In genomic region chr20:56575157-56575556, GRCh38 we compare ENCODE assay signal across 21 cellular contexts. TPM values are rescaled to one million over a fixed set of nuclear protein-coding genes. Genes with fewer than 3 reads are reported as not detected.
DNase-seq lines count a peak whose midpoint lies in the region; ATAC-seq, FAIRE-seq and TF ChIP-seq lines count a peak whose summit lies in the region.
"Had no signal": no experiment of that assay in that cellular context is flagged by ENCODE, and none has a peak within 500 bp of the region (broad histone marks: within the 10 kb centered on the region; RNA-seq: fewer than 3 reads in every experiment).

No MANE protein-coding gene starts in this region.

- no peak for TF ChIP-seq CTCF in astrocyte (IDR thresholded peaks at IDR 0.05; ENCODE audit: insufficient read depth, low read depth, low read length)
- TF ChIP-seq CTCF in nephron progenitor cell (IDR thresholded peaks at IDR 0.05), result no peak
- TF ChIP-seq CTCF in natural killer cell (IDR thresholded peaks at IDR 0.05), result no peak
- no peak for TF ChIP-seq CTCF in SK-N-SH (IDR thresholded peaks at IDR 0.05)

- CTCF ChIA-PET in SK-N-SH (lab: Yijun Ruan, JAX), result no interaction called here

- H3K27me3 ChIP-seq in astrocyte (ENCODE audit: insufficient read depth, low read length) (peaks cover 6% of the 10 kb centered on the region), SK-N-SH (ENCODE audit: insufficient read depth) (peaks cover 35% of the 10 kb centered on the region; the same call in 1 of the 2 replicates)

- no peak for TF ChIP-seq RAD21 in SK-N-SH (IDR thresholded peaks at IDR 0.05; ENCODE audit: low read length)

- no peaks in the 10 kb centered on the region for H3K4me1 Mint-ChIP-seq in activated naive CD8-positive, alpha-beta T cell treated with anti-CD3 and anti-CD28 coated beads, Interleukin-2, amount 10 ng/mL, durations not matched to agents 7 days and 5 days
- no peaks in the 10 kb centered on the region for H3K4me1 Mint-ChIP-seq in activated naive CD8-positive, alpha-beta T cell treated with anti-CD3 and anti-CD28 coated beads for 36 hours
- H3K4me1 Mint-ChIP-seq in astrocyte (ENCODE audit: low read depth, unreplicated experiment) (peaks cover 7% of the 10 kb centered on the region), nephron progenitor cell (peaks cover 7% of the 10 kb centered on the region), natural killer cell (no peaks in the 10 kb centered on the region)

- no peaks in the 10 kb centered on the region for H3K9me3 Mint-ChIP-seq in activated naive CD8-positive, alpha-beta T cell treated with anti-CD3 and anti-CD28 coated beads, Interleukin-2, amount 10 ng/mL, durations not matched to agents 7 days and 5 days
- no peaks in the 10 kb centered on the region for H3K9me3 Mint-ChIP-seq in activated naive CD8-positive, alpha-beta T cell treated with anti-CD3 and anti-CD28 coated beads for 36 hours
- H3K9me3 Mint-ChIP-seq in astrocyte (ENCODE audit: unreplicated experiment) (no peaks in the 10 kb centered on the region), nephron progenitor cell (no peaks in the 10 kb centered on the region), natural killer cell (no peaks in the 10 kb centered on the region)

- no peak overlapping the region for H3K4me3 Mint-ChIP-seq in activated naive CD8-positive, alpha-beta T cell treated with anti-CD3 and anti-CD28 coated beads, Interleukin-2, amount 10 ng/mL, durations not matched to agents 7 days and 5 days
- no peak overlapping the region for H3K4me3 Mint-ChIP-seq in activated naive CD8-positive, alpha-beta T cell treated with anti-CD3 and anti-CD28 coated beads for 36 hours
- no peak overlapping the region for H3K4me3 Mint-ChIP-seq in astrocyte (ENCODE audit: unreplicated experiment)
- H3K4me3 Mint-ChIP-seq in nephron progenitor cell, result no peak overlapping the region
- no peak overlapping the region for H3K4me3 Mint-ChIP-seq in natural killer cell
- H3K4me3 Mint-ChIP-seq: H9 had no signal

- H3K9me3 ChIP-seq in astrocyte (ENCODE audit: insufficient read depth, low read depth, low read length), result no peaks in the 10 kb centered on the region
- no peaks in the 10 kb centered on the region for H3K9me3 ChIP-seq in SK-N-SH

- TF ChIP-seq EP300 in SK-N-SH (IDR thresholded peaks at IDR 0.05; ENCODE audit: borderline replicate concordance in 1 of 2, low read depth in 1 of 2, low read length in 1 of 2), result no peak

- no peak overlapping the region for H3K27ac ChIP-seq in astrocyte (ENCODE audit: low read depth, low read length)
- no peak overlapping the region for H3K27ac ChIP-seq in SK-N-SH (ENCODE audit: low read depth in 2 of 2, low read length in 1 of 2)
- H3K27ac ChIP-seq: 22Rv1, C4-2B, SK-N-MC had no signal

- FAIRE-seq in astrocyte (lab: Jason Lieb, UNC), result no peak
- FAIRE-seq: G401.6, RCC 7860 had no signal

- H3K79me2 ChIP-seq in astrocyte (ENCODE audit: insufficient read depth, low read length) (no peaks in the 10 kb centered on the region), SK-N-SH (ENCODE audit: insufficient read depth) (no peaks in the 10 kb centered on the region)

- H3K9ac ChIP-seq in astrocyte (ENCODE audit: low read length), result no peak overlapping the region
- no peak overlapping the region for H3K9ac ChIP-seq in SK-N-SH

- H3K27me3 Mint-ChIP-seq in activated naive CD8-positive, alpha-beta T cell treated with anti-CD3 and anti-CD28 coated beads, Interleukin-2, amount 10 ng/mL, durations not matched to agents 7 days and 5 days, result peaks cover 3% of the 10 kb centered on the region
- peaks cover 16% of the 10 kb centered on the region for H3K27me3 Mint-ChIP-seq in activated naive CD8-positive, alpha-beta T cell treated with anti-CD3 and anti-CD28 coated beads for 36 hours
- H3K27me3 Mint-ChIP-seq in astrocyte (ENCODE audit: low read depth, unreplicated experiment) (peaks cover 11% of the 10 kb centered on the region), nephron progenitor cell (ENCODE audit: low read depth, poor library complexity) (peaks cover 10% of the 10 kb centered on the region), natural killer cell (ENCODE audit: low read depth in 2 of 2) (peaks cover 5 to 11% of the 10 kb centered on the region in 2 donors)

- ATAC-seq in activated naive CD8-positive, alpha-beta T cell treated with anti-CD3 and anti-CD28 coated beads, Interleukin-2, amount 10 ng/mL, durations not matched to agents 7 days and 5 days (ENCODE audit: low read depth), result no peak
- ATAC-seq in natural killer cell (no peak), HG03039 (IDR thresholded peaks at IDR 0.05; ENCODE audit: unreplicated experiment) (no peak)

- H3K36me3 ChIP-seq in astrocyte (ENCODE audit: insufficient read depth, low read length) (no peaks in the 10 kb centered on the region), SK-N-SH (replicated peaks in 1 of 2; ENCODE audit: control insufficient read depth in 1 of 2, insufficient read depth in 2 of 2, low read length in 1 of 2) (no peaks in the 10 kb centered on the region)

- intact Hi-C loops in natural killer cell (cut with micrococcal nuclease), result no loop called here

- H3K9me2 ChIP-seq in SK-N-SH, result no peaks in the 10 kb centered on the region

- H3F3A ChIP-seq in SK-N-SH (replicated peaks; ENCODE audit: insufficient read depth), result no peaks in the 10 kb centered on the region

- POLR2A ChIA-PET in activated naive CD8-positive, alpha-beta T cell treated with anti-CD3 and anti-CD28 coated beads, Interleukin-2, amount 10 ng/mL, durations not matched to agents 7 days and 5 days (lab: Charles Lee), result no interaction called here
- POLR2A ChIA-PET in SK-N-SH (lab: Yijun Ruan, JAX), result no interaction called here

- no peak for DNase-seq in activated naive CD8-positive, alpha-beta T cell treated with anti-CD3 and anti-CD28 coated beads, Interleukin-2, amount 10 ng/mL, durations not matched to agents 7 days and 5 days
- no peak for DNase-seq in activated naive CD8-positive, alpha-beta T cell treated with anti-CD3 and anti-CD28 coated beads for 36 hours
- DNase-seq in astrocyte (ENCODE audit: low read depth) (no peak), nephron progenitor cell (no peak), natural killer cell (no peak), SK-N-SH (no peak), activated gamma-delta T cell (lab: John Stamatoyannopoulos, UW) (no peak)
- DNase-seq: AML-193; H9; KBM-7; NCI-H1694 treated with DMSO at 0.1 percent for 48 hours; NCI-H510A; NCI-H748 treated with DMSO at 0.1 percent for 48 hours; NK-92 treated with Interleukin-12 subunit alpha and Interleukin-12 subunit beta, amount 100 ng/mL, for 24 hours; SHP77 had no signal

- H3K4me2 ChIP-seq in astrocyte (ENCODE audit: low read length) (no peak overlapping the region), SK-N-SH (no peak overlapping the region)

- no peaks in the 10 kb centered on the region for H3K36me3 Mint-ChIP-seq in activated naive CD8-positive, alpha-beta T cell treated with anti-CD3 and anti-CD28 coated beads, Interleukin-2, amount 10 ng/mL, durations not matched to agents 7 days and 5 days
- H3K36me3 Mint-ChIP-seq in activated naive CD8-positive, alpha-beta T cell treated with anti-CD3 and anti-CD28 coated beads for 36 hours, result no peaks in the 10 kb centered on the region
- H3K36me3 Mint-ChIP-seq in astrocyte (ENCODE audit: low read depth, unreplicated experiment), result no peaks in the 10 kb centered on the region
- H3K36me3 Mint-ChIP-seq in nephron progenitor cell (ENCODE audit: low read depth), result no peaks in the 10 kb centered on the region
- no peaks in the 10 kb centered on the region for H3K36me3 Mint-ChIP-seq in natural killer cell

- WGBS in SK-N-SH (ENCODE audit: low lambda C conversion rate), result 15% methylated on average over 9 of the region's 9 CpGs

- H3K4me1 ChIP-seq in astrocyte (ENCODE audit: insufficient read depth, low read length), result no peaks in the 10 kb centered on the region
- H3K4me1 ChIP-seq in SK-N-SH (ENCODE audit: control insufficient read depth in 1 of 2, insufficient read depth in 2 of 2, low read depth in 1 of 2, low read length in 1 of 2), result no peaks in the 10 kb centered on the region

- peak overlapping the region; percentile 18 for H3K27ac Mint-ChIP-seq in activated naive CD8-positive, alpha-beta T cell treated with anti-CD3 and anti-CD28 coated beads, Interleukin-2, amount 10 ng/mL, durations not matched to agents 7 days and 5 days
- H3K27ac Mint-ChIP-seq in activated naive CD8-positive, alpha-beta T cell treated with anti-CD3 and anti-CD28 coated beads for 36 hours, result no peak overlapping the region
- peak overlapping the region; percentile 50 for H3K27ac Mint-ChIP-seq in astrocyte (ENCODE audit: unreplicated experiment)
- H3K27ac Mint-ChIP-seq in nephron progenitor cell, result peak overlapping the region; percentile 7
- H3K27ac Mint-ChIP-seq in natural killer cell, result no peak overlapping the region

- H3K4me3 ChIP-seq in astrocyte (ENCODE audit: insufficient read depth, low read depth, low read length) (no peak overlapping the region), SK-N-SH (ENCODE audit: low read depth in 2 of 2, low read length in 1 of 2) (no peak overlapping the region)
- H3K4me3 ChIP-seq: SK-N-MC had no signal

- no peak overlapping the region for H2AFZ ChIP-seq in astrocyte (ENCODE audit: low read depth, low read length)
- no peak overlapping the region for H2AFZ ChIP-seq in SK-N-SH (ENCODE audit: low read depth)

- H4K20me1 ChIP-seq in astrocyte (ENCODE audit: insufficient read depth, low read length) (no peaks in the 10 kb centered on the region), SK-N-SH (ENCODE audit: insufficient read depth) (no peaks in the 10 kb centered on the region)

RNA-seq across cellular contexts. Expression of gene FAM209B, which starts 42.1 kb away (rescaled TPM):
- 1 to 10 TPM; 1.1 to 1.8 TPM for total RNA-seq in activated naive CD8-positive, alpha-beta T cell treated with anti-CD3 and anti-CD28 coated beads, Interleukin-2, amount 10 ng/mL, durations not matched to agents 7 days and 5 days
- under 1 TPM in 1 of 2 experiments, not detected in 1; 0.60 TPM for total RNA-seq in activated naive CD8-positive, alpha-beta T cell treated with anti-CD3 and anti-CD28 coated beads for 36 hours
- total RNA-seq in astrocyte (0.60 TPM in 1 of 2 replicates, not detected in the other), natural killer cell (1 to 10 TPM; 2.0 to 3.3 (median 3.1) TPM)
- polyA plus RNA-seq in SK-N-SH (2012; rRNA removed), result not detected in 2 replicates
- polyA plus RNA-seq in SK-N-SH (2012; cell fraction: cytosol; rRNA removed), result not detected in 2 replicates
- 0.08 TPM in 1 of 2 replicates, not detected in the other for polyA plus RNA-seq in SK-N-SH (2012; cell fraction: nucleus; rRNA removed)

RNA-seq across cellular contexts. Expression of gene FAM209A, which starts 50.6 kb away (rescaled TPM):
- 1 to 10 TPM; 3.3 to 4.1 TPM for total RNA-seq in activated naive CD8-positive, alpha-beta T cell treated with anti-CD3 and anti-CD28 coated beads, Interleukin-2, amount 10 ng/mL, durations not matched to agents 7 days and 5 days
- total RNA-seq in activated naive CD8-positive, alpha-beta T cell treated with anti-CD3 and anti-CD28 coated beads for 36 hours, result under 1 TPM; 0.24 to 0.62 TPM
- total RNA-seq in astrocyte (0.32 TPM in 1 of 2 replicates, not detected in the other), natural killer cell (1 to 10 TPM; 4.0 to 5.6 (median 5.4) TPM)
- not detected in 2 replicates for polyA plus RNA-seq in SK-N-SH (2012; rRNA removed)
- polyA plus RNA-seq in SK-N-SH (2012; cell fraction: cytosol; rRNA removed), result 0.03 TPM in 1 of 2 replicates, not detected in the other
- polyA plus RNA-seq in SK-N-SH (2012; cell fraction: nucleus; rRNA removed), result 0.39 and 0.74 TPM in 2 replicates
- total RNA-seq: H9 had no signal

RNA-seq across cellular contexts. Expression of gene TFAP2C, which starts 53.9 kb away (rescaled TPM):
- total RNA-seq in activated naive CD8-positive, alpha-beta T cell treated with anti-CD3 and anti-CD28 coated beads, Interleukin-2, amount 10 ng/mL, durations not matched to agents 7 days and 5 days, result not detected
- not detected for total RNA-seq in activated naive CD8-positive, alpha-beta T cell treated with anti-CD3 and anti-CD28 coated beads for 36 hours
- total RNA-seq in astrocyte (0.94 and 2.2 TPM in 2 replicates), natural killer cell (not detected)
- not detected in 2 replicates for polyA plus RNA-seq in SK-N-SH (2012; rRNA removed)
- not detected in 2 replicates for polyA plus RNA-seq in SK-N-SH (2012; cell fraction: cytosol; rRNA removed)
- polyA plus RNA-seq in SK-N-SH (2012; cell fraction: nucleus; rRNA removed), result not detected in 2 replicates

Comparison
In these comparisons a context has a peak if more than half of its experiments do, and no peak if none do; other contexts are left out.
1. H3K27ac Mint-ChIP-seq: peak in activated naive CD8-positive, alpha-beta T cell treated with anti-CD3 and anti-CD28 coated beads, Interleukin-2, amount 10 ng/mL, durations not matched to agents 7 days and 5 days (single experiment), astrocyte (single experiment) and nephron progenitor cell (single experiment); none in activated naive CD8-positive, alpha-beta T cell treated with anti-CD3 and anti-CD28 coated beads for 36 hours (single experiment) and natural killer cell (0 of 2).